21 cellular contexts compared by ENCODE assay signal in the genomic region with DNA sequence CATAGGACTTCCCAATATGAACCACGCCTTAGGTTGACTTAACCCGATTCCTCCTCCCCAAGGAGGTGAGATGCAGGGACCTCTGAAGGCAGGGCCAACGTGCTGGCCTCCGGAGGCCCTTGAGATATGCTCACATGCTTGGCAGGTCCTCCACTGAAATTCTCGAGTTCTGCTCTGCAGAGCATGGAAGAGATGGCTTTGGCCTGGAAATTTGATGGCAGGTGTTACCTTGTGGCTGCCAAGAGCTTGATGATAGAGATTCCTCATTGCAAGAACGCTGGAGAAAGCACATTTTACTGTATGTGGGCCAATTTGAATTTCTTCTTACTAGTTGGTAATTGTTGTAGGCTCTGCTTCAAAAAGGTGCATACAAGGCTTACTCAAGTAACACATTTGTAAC.
"Had no signal": no experiment of that assay in that cellular context is flagged by ENCODE, and none has a peak within 500 bp of the region (broad histone marks: within the 10 kb centered on the region; RNA-seq: fewer than 3 reads in every experiment).

No MANE protein-coding gene starts in this region.

- H3K27ac ChIP-seq: cardiac muscle cell, colonic mucosa had no signal

- H3K36me3 ChIP-seq: cardiac muscle cell, colonic mucosa, esophagus muscularis mucosa, left ventricle myocardium inferior, sigmoid colon had no signal

- H3K4me3 ChIP-seq: cardiac muscle cell, colonic mucosa, esophagus muscularis mucosa, left ventricle myocardium inferior, sigmoid colon had no signal

- H3K27me3 ChIP-seq: colonic mucosa, esophagus muscularis mucosa, sigmoid colon had no signal

- DNase-seq: activated CD4-positive, alpha-beta memory T cell treated with anti-CD3 and anti-CD28 coated beads, Interleukin-2, amount 10 ng/mL, durations not matched to agents 7 days and 5 days; activated CD4-positive, alpha-beta T cell treated with anti-CD3 and anti-CD28 coated beads, Interleukin-2, amount 10 ng/mL, durations not matched to agents 24 days and 14 days; activated CD4-positive, CD25-positive, alpha-beta regulatory T cell; activated effector memory CD4-positive, alpha-beta T cell treated with Interleukin-2 at 50 U/mL for 16 hours; activated naive CD4-positive, alpha-beta T cell treated with anti-CD3 and anti-CD28 coated beads for 36 hours; activated naive CD8-positive, alpha-beta T cell treated with anti-CD3 and anti-CD28 coated beads, Interleukin-2, amount 10 ng/mL, durations not matched to agents 7 days and 5 days; activated T-cell treated with anti-CD3 and anti-CD28 coated beads, Interleukin-2, amount 50 U/mL, for 72 hours; amygdala; colonic mucosa; hypothalamus; left ventricle myocardium inferior; midbrain; natural killer cell; retina; sigmoid colon; stimulated activated CD4-positive, alpha-beta T cell treated with anti-CD3 and anti-CD28 coated beads, Interleukin-2, amount 100 ng/mL, for 48 hours; stimulated activated CD8-positive, alpha-beta memory T cell treated with anti-CD3 and anti-CD28 coated beads, Interleukin-4, amount 100 ng/mL, for 48 hours; stimulated activated naive B cell treated with anti-CD40 and anti-IgM and Interleukin-4, amounts not matched to agents 10 μg/mL and 1 μg/mL and 100 μg/mL, for 72 hours; T-helper 17 cell had no signal

- H3K9me3 ChIP-seq: colonic mucosa, esophagus muscularis mucosa, left ventricle myocardium inferior, sigmoid colon had no signal

- H3K4me1 ChIP-seq: colonic mucosa had no signal
